ENCODE assay signal across 8 cellular contexts in the genomic region with DNA sequence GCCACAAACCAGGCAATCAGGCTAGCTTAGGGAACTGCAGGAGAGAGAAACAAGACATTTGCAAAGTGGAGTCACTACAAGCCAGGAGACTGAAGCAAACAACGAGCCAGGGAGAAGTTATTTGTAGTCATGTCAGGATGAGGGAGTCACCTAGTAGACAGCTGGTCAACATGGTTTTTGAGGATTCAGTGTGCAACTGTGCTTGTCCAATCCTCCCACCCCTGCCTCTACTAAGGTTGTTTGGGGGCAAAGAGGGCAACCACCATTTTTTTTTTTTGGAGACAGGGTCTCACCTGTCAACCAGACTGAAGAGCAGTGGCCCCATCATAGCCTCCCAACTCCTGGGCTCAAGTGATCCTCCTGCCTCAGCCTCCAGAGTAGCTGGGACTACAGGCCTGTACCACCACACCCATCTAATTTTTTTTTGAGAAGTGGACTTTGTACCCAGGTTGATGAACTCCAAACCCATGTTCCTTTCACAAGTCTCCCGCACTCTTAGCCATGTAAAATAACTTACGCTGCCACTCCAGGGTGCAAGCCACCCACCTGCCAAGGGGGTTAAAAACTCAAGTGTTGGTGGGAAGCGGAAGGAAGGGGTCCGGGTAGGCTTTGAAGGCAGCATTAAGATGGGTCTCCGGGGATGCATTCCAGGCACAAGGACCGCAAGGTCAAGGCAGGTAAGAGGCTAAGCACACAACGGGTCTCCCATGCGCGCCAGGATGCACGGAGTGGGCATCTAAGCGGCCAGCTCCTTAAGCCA. TPM values are rescaled to one million over a fixed set of nuclear protein-coding genes. Genes with fewer than 3 reads are reported as not detected.
A peak's percentile ranks its signal among the peaks of the same experiment; 100 is the strongest.
DNase-seq lines count a peak whose midpoint lies in the region; ATAC-seq and TF ChIP-seq lines count a peak whose summit lies in the region.

No MANE protein-coding gene starts in this region.

- POLR2A ChIA-PET in HCT116 (lab: Charles Lee) = interaction anchor here (1.7 to 2.6 kb wide), 3 partner anchors 8 to 90 kb away, joined by 4 to 11 read pairs (median 7); a partner anchor contains a TSS
- POLR2A ChIA-PET in WTC11 (lab: Charles Lee) = interaction anchor here (0.6 to 1.8 kb wide), 5 partner anchors 8 to 89 kb away, joined by 3 to 9 read pairs (median 3); a partner anchor contains a TSS

- H3K9me3 Mint-ChIP-seq in WTC11 = no peaks in the 10 kb centered on the region

- no peak for TF ChIP-seq POLR2A in HCT116 (IDR thresholded peaks at IDR 0.05; ENCODE audit: borderline replicate concordance, extremely low read depth, insufficient read depth, insufficient read length)

- no peak for ATAC-seq in HCT116
- no peak for ATAC-seq in WTC11
- no peak for ATAC-seq in right cardiac atrium

- RAD21 ChIA-PET in HCT116 (lab: Charles Lee; ENCODE audit: low non-redundant PET in 1 of 2, low total read pairs in 2 of 2, uncharacterized antibody in 2 of 2, unreplicated experiment in 2 of 2) = no interaction called here

- H3K4me1 Mint-ChIP-seq in WTC11 = peaks cover 14% of the 10 kb centered on the region

- peak overlapping the region; percentile 98 for H3K27ac Mint-ChIP-seq in WTC11

- H3K27ac ChIP-seq in HCT116 (ENCODE audit: low read depth, low read length) (peak overlapping the region; percentile 96), right cardiac atrium (ENCODE audit: low read length) (peak overlapping the region; percentile 21), skin epidermis (peak overlapping the region in 18 of 21 experiments; percentile 89 to 100 (median 96))

- H3K9me2 ChIP-seq in HCT116 (ENCODE audit: insufficient read depth) = no peaks in the 10 kb centered on the region

- H4K20me1 ChIP-seq in HCT116 (ENCODE audit: insufficient read depth) = peaks cover 49% of the 10 kb centered on the region

- DNase-seq in HCT116 (ENCODE audit: low read depth, low spot score) (no peak), WTC11 (ENCODE audit: low spot score) (no peak), right cardiac atrium (no peak), NCI-H69 (lab: John Stamatoyannopoulos, UW) (no peak), NCI-H1417 (lab: John Stamatoyannopoulos, UW) (no peak), UCSD-AML1 (lab: John Stamatoyannopoulos, UW; ENCODE audit: unreplicated experiment) (no peak)
- no peak for DNase-seq in activated CD8-positive, alpha-beta memory T cell treated with anti-CD3 and anti-CD28 coated beads for 24 hours

- no peak for TF ChIP-seq CTCF in HCT116 (IDR thresholded peaks at IDR 0.05 in 2 of 3, conservative IDR thresholded peaks at IDR 0.05 in 1 of 3; ENCODE audit: borderline replicate concordance in 1 of 3, insufficient read depth in 1 of 3, low read depth in 2 of 3, low read length in 2 of 3)
- TF ChIP-seq CTCF in WTC11 (IDR thresholded peaks at IDR 0.05) = no peak

- H3K4me1 ChIP-seq in HCT116 (ENCODE audit: control insufficient read depth in 1 of 2, insufficient read depth in 2 of 2, low read length in 2 of 2) = peaks cover 19 to 57% of the 10 kb centered on the region in 2 experiments
- H3K4me1 ChIP-seq in right cardiac atrium (ENCODE audit: control insufficient read depth, insufficient read depth, low read length) = peaks cover 5% of the 10 kb centered on the region

- no peak for TF ChIP-seq RAD21 in HCT116 (IDR thresholded peaks at IDR 0.05; ENCODE audit: low read depth)

- no peak overlapping the region for H2AFZ ChIP-seq in HCT116 (ENCODE audit: low read depth, low read length, poor library complexity, severe bottlenecking)

- CTCF ChIA-PET in HCT116 (lab: Charles Lee) = interaction anchor here (2.3 kb wide), 1 partner anchor 8 kb away, joined by 25 read pairs; a partner anchor contains a TSS
- CTCF ChIA-PET in WTC11 (lab: Charles Lee) = interaction anchor here (0.9 to 3.8 kb wide), 7 partner anchors 8 to 371 kb away, joined by 3 to 30 read pairs (median 17); a partner anchor contains a TSS

- H3K4me2 ChIP-seq in HCT116 (ENCODE audit: low read length) = peak overlapping the region; percentile 96

- intact Hi-C loops in HCT116 (cut with micrococcal nuclease) (no loop called here), right cardiac atrium (cut with DNase I) (no loop called here)

- peaks cover 44% of the 10 kb centered on the region for H3K36me3 Mint-ChIP-seq in WTC11

- H3K9me3 ChIP-seq in HCT116 (ENCODE audit: control insufficient read depth in 1 of 2, insufficient read depth in 1 of 2, low read depth in 1 of 2, low read length in 2 of 2) (no peaks in the 10 kb centered on the region), right cardiac atrium (ENCODE audit: control insufficient read depth, low read length) (no peaks in the 10 kb centered on the region)

- peaks cover 33 to 46% of the 10 kb centered on the region in 2 experiments for H3K36me3 ChIP-seq in HCT116 (ENCODE audit: control insufficient read depth in 1 of 2, insufficient read depth in 2 of 2, low read length in 2 of 2)

- peak overlapping the region; percentile 91 for H3K4me3 Mint-ChIP-seq in WTC11

- H3K4me3 ChIP-seq in HCT116 (replicated peaks in 1 of 2; ENCODE audit: low read depth in 1 of 2, low read length in 2 of 2) (peak overlapping the region; percentile 89 to 100), right cardiac atrium (ENCODE audit: low read length) (peak overlapping the region; percentile 64), skin epidermis (peak overlapping the region; percentile 61 to 95 (median 79))

- H3K9ac ChIP-seq in HCT116 (ENCODE audit: low read length) = peak overlapping the region; percentile 92

- 11% methylated on average over 12 of the region's 12 CpGs for WGBS in right cardiac atrium

- H3K27me3 ChIP-seq in HCT116 (ENCODE audit: insufficient read depth, low read length) (no peaks in the 10 kb centered on the region), right cardiac atrium (ENCODE audit: control insufficient read depth, insufficient read depth) (no peaks in the 10 kb centered on the region)

- BruUV-seq in HCT116 (replicated peaks; lab: Mats Ljungman, UMichigan) = no TSS peak

- H3K79me2 ChIP-seq in HCT116 (ENCODE audit: insufficient read depth, low read length) = peaks cover 43% of the 10 kb centered on the region

- H3K27me3 Mint-ChIP-seq in WTC11 (ENCODE audit: low read depth) = no peaks in the 10 kb centered on the region

TF ChIP-seq in HCT116, 20 proteins besides CTCF, POLR2A, EP300 and RAD21:
- no peak for TF ChIP-seq CEBPB (IDR thresholded peaks at IDR 0.05; ENCODE audit: low read depth)
- TF ChIP-seq ZFX (IDR thresholded peaks at IDR 0.05) = no peak
- TF ChIP-seq EGR1 (IDR thresholded peaks at IDR 0.05; ENCODE audit: low read depth) = no peak
TF ChIP-seq in HCT116: peak in this region for 0.

TF ChIP-seq in WTC11, 78 proteins besides CTCF, POLR2A, EP300 and RAD21:
- TF ChIP-seq CBFB (CRISPR knock-in tag; IDR thresholded peaks at IDR 0.05; ENCODE audit: low read depth) (0 out of 2 replicates have a peak, but pooled peaks have one; percentile 5), ZBTB21 (CRISPR knock-in tag; IDR thresholded peaks at IDR 0.05; ENCODE audit: borderline replicate concordance) (peak; percentile 33; the same call in 1 of the 2 replicates), RORB (CRISPR knock-in tag; IDR thresholded peaks at IDR 0.05) (no peak)
- TF ChIP-seq, protein P1, sequence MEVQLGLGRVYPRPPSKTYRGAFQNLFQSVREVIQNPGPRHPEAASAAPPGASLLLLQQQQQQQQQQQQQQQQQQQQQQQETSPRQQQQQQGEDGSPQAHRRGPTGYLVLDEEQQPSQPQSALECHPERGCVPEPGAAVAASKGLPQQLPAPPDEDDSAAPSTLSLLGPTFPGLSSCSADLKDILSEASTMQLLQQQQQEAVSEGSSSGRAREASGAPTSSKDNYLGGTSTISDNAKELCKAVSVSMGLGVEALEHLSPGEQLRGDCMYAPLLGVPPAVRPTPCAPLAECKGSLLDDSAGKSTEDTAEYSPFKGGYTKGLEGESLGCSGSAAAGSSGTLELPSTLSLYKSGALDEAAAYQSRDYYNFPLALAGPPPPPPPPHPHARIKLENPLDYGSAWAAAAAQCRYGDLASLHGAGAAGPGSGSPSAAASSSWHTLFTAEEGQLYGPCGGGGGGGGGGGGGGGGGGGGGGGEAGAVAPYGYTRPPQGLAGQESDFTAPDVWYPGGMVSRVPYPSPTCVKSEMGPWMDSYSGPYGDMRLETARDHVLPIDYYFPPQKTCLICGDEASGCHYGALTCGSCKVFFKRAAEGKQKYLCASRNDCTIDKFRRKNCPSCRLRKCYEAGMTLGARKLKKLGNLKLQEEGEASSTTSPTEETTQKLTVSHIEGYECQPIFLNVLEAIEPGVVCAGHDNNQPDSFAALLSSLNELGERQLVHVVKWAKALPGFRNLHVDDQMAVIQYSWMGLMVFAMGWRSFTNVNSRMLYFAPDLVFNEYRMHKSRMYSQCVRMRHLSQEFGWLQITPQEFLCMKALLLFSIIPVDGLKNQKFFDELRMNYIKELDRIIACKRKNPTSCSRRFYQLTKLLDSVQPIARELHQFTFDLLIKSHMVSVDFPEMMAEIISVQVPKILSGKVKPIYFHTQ (CRISPR knock-in tag; IDR thresholded peaks at IDR 0.05) = no peak

RNA-seq across cellular contexts. Expression of a gene that starts 1.0 kb away (rescaled TPM):
- total RNA-seq in HCT116 (2021; ENCODE audit: unreplicated experiment) = 1,754 TPM
- polyA plus RNA-seq in HCT116 (2012) = 2,813 and 3,271 TPM in 2 replicates
- 1,710 to 1,958 TPM (median 1,927 TPM) in 3 replicates for total RNA-seq in WTC11 (2021)
- 100 to 1,000 TPM; 696 to 797 (median 747) TPM for total RNA-seq in right cardiac atrium
- 2,205 TPM for polyA plus RNA-seq in right cardiac atrium

RNA-seq across cellular contexts. Expression of a gene that starts 1.2 kb away (rescaled TPM):
- total RNA-seq in HCT116 (2021; ENCODE audit: unreplicated experiment) (50.0 TPM), WTC11 (2021) (40.0 to 47.2 TPM (median 40.5 TPM) in 3 replicates), right cardiac atrium (10 to 100 TPM; 31.9 to 37.7 (median 34.9) TPM)
- polyA plus RNA-seq in HCT116 (2012) = 41.9 and 42.2 TPM in 2 replicates
- 40.8 TPM for polyA plus RNA-seq in right cardiac atrium

RNA-seq across cellular contexts. Expression of a gene that starts 7.5 kb away (rescaled TPM):
- total RNA-seq in HCT116 (2021; ENCODE audit: unreplicated experiment) = not detected
- polyA plus RNA-seq in HCT116 (2012) = not detected in 2 replicates
- not detected in 3 replicates for total RNA-seq in WTC11 (2021)
- not detected for total RNA-seq in right cardiac atrium
- 0.09 TPM for polyA plus RNA-seq in right cardiac atrium

Comparison
In these comparisons a context has a peak if more than half of its experiments do, and no peak if none do; other contexts are left out.
1. H3K27ac ChIP-seq: peak in every context shown above with its lines; median percentile 96 in HCT116; 96 in skin epidermis; 21 in right cardiac atrium.